In the genomic region with DNA sequence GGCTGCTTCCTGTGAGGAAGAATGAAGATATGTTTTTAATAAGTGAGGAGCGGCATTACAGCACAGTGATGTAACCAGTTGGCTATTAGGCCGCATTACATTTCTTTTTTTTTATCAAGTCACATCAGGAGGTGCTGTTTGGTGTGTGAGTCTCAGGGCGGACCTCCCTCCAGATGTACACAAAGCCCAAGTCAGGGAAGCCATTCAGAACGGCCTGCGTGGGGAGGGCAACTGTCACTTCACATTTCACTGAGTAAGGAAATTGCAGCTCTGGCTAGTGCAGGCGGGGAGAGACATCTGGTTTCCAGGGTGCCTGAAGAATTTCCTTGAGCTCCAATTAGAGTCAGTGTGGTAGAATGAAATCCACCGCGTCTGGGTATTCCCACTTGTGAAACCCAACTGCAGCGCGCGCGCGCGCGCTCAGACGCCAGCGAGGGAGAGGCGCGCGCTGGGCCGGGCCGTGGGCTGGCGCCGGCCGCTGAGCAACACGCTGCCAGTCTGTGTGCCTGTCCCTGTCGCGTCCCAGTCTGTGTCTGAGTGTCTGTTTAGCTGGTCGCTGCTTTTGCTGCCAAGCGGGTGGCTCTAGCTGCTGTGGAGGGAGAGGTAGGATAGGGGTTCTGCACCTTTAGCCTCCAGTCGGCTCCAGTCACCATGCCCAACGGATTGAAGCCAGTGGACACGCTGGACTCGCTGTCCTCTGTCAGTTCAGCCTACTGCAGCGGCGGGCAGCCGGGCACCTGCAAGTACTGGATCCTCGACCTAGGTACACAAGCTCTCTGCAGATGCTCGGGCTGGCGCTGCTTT, we compare ENCODE assay signal across 8 cellular contexts.
DNase-seq lines count a peak whose midpoint lies in the region; ATAC-seq and TF ChIP-seq lines count a peak whose summit lies in the region.

No MANE protein-coding gene starts in this region.

- H3K4me1 ChIP-seq in spleen = peaks cover 0 to 19% (median 11%) of the 10 kb centered on the region in 6 donors

- 75 to 89% (median 85%) methylated on average over 29 to 40 of the region's 40 CpGs for WGBS in spleen, 5 donors

- DNase-seq in LHCN-M2 (ENCODE audit: low read depth) (peak; percentile 91), caudate nucleus (lab: John Stamatoyannopoulos, UW) (peak in 55 of 61 donors; percentile 17 to 88 (median 57)), left lobe of liver (ENCODE audit: low spot score) (no peak), spleen (no peak), HT-29 (ENCODE audit: low spot score) (no peak), SW480 (ENCODE audit: low spot score) (no peak)
- DNase-seq in activated effector memory CD4-positive, alpha-beta T cell treated with anti-CD3 and anti-CD28 coated beads, Interleukin-2, amount 50 U/mL, for 16 hours = no peak
- no peak for DNase-seq in activated CD4-positive, alpha-beta T cell treated with anti-CD3 and anti-CD28 coated beads for 1 hour

- no peaks in the 10 kb centered on the region for H3K9me3 ChIP-seq in spleen

- intact Hi-C loops in spleen (cut with DNase I; ENCODE audit: low total_unique reads) = no loop called here

- H3K27me3 ChIP-seq in spleen (replicated peaks in 1 of 7) = no peaks in the 10 kb centered on the region

- peaks cover 0 to 40% (median 0%) of the 10 kb centered on the region in 6 donors for H3K36me3 ChIP-seq in spleen

- ATAC-seq in left lobe of liver = peak; percentile 31

- no peak for TF ChIP-seq POLR2A in spleen (IDR thresholded peaks at IDR 0.05)

- TF ChIP-seq CTCF in spleen (IDR thresholded peaks at IDR 0.05 in 8 of 11, conservative IDR thresholded peaks at IDR 0.05 in 3 of 11) = no peak

- H3K27ac ChIP-seq in caudate nucleus (ENCODE audit: low read depth, low read length) (peak overlapping the region; percentile 36), spleen (peak overlapping the region in 6 of 8 donors; percentile 16 to 71 (median 52))

- H3K4me3 ChIP-seq in spleen = peak overlapping the region in 7 of 8 donors; percentile 3 to 49 (median 31)

Comparison
In these comparisons a context has a peak if more than half of its experiments do, and no peak if none do; other contexts are left out.
1. DNase-seq: peak in LHCN-M2 (single experiment) and caudate nucleus (55 of 61); none in left lobe of liver (single experiment), spleen (single experiment), activated effector memory CD4-positive, alpha-beta T cell treated with anti-CD3 and anti-CD28 coated beads, Interleukin-2, amount 50 U/mL, for 16 hours (single experiment), HT-29 (single experiment), SW480 (single experiment) and activated CD4-positive, alpha-beta T cell treated with anti-CD3 and anti-CD28 coated beads for 1 hour (single experiment).